ENCODE assay signal across 8 cellular contexts in genomic region chr17:47840742-47841487, GRCh38. TPM values are rescaled to one million over a fixed set of nuclear protein-coding genes. Genes with fewer than 3 reads are reported as not detected.
DNase-seq lines count a peak whose midpoint lies in the region; ATAC-seq and TF ChIP-seq lines count a peak whose summit lies in the region.

Gene SCRN2, minus strand, starts transcription at chr17:47841273. Its CDS starts 430 bp downstream, at chr17:47840843.

- H3K4me3 Mint-ChIP-seq in activated T-helper 17 cell treated with anti-CD3 and anti-CD28 coated beads, Interleukin-2, amount 50 U/mL, for 72 hours = peak within 1 kb of the TSS; percentile 93
- H3K4me3 Mint-ChIP-seq in nephron = peak within 1 kb of the TSS; percentile 95 to 99 (median 95)
- peak within 1 kb of the TSS; percentile 93 to 95 for H3K4me3 Mint-ChIP-seq in stimulated activated naive CD8-positive, alpha-beta T cell treated with anti-CD3 and anti-CD28 coated beads, Interleukin-15, amount 100 ng/mL, for 72 hours

- H3K36me3 Mint-ChIP-seq in activated T-helper 17 cell treated with anti-CD3 and anti-CD28 coated beads, Interleukin-2, amount 50 U/mL, for 72 hours (ENCODE audit: low read depth) = peaks cover 7% of the 10 kb centered on the region
- peaks cover 1% of the 10 kb centered on the region for H3K36me3 Mint-ChIP-seq in nephron (ENCODE audit: low read depth)

- peak; percentile 77 for ATAC-seq in GM21528 (IDR thresholded peaks at IDR 0.05; ENCODE audit: low FRiP score, unreplicated experiment)
- peak; percentile 95 for ATAC-seq in activated T-helper 17 cell treated with anti-CD3 and anti-CD28 coated beads, Interleukin-2, amount 50 U/mL, for 72 hours (replicated peaks)
- ATAC-seq in stimulated activated naive CD8-positive, alpha-beta T cell treated with anti-CD3 and anti-CD28 coated beads, Interleukin-15, amount 100 ng/mL, for 72 hours = peak; percentile 92

- H3K4me3 ChIP-seq in fibroblast of pulmonary artery (replicated peaks; ENCODE audit: low read depth, low read length) = peak within 1 kb of the TSS; percentile 92

- H3K9me3 ChIP-seq in KOPT-K1 (ENCODE audit: insufficient read depth, low read length, poor library complexity, severe bottlenecking) = no peaks in the 10 kb centered on the region

- peak within 1 kb of the TSS; percentile 94 for H3K27ac Mint-ChIP-seq in activated T-helper 17 cell treated with anti-CD3 and anti-CD28 coated beads, Interleukin-2, amount 50 U/mL, for 72 hours
- peak within 1 kb of the TSS; percentile 66 to 91 (median 89) for H3K27ac Mint-ChIP-seq in nephron
- peak within 1 kb of the TSS; percentile 88 to 94 for H3K27ac Mint-ChIP-seq in stimulated activated naive CD8-positive, alpha-beta T cell treated with anti-CD3 and anti-CD28 coated beads, Interleukin-15, amount 100 ng/mL, for 72 hours

- H3K27ac ChIP-seq in KOPT-K1 (ENCODE audit: low read depth, low read length, poor library complexity, severe bottlenecking) = peak within 1 kb of the TSS; percentile 56

- DNase-seq in DMS153 (lab: John Stamatoyannopoulos, UW) = peak; percentile 87
- DNase-seq in RPMI7951 (ENCODE audit: low read depth) = peak; percentile 73
- peak; percentile 85 for DNase-seq in fibroblast of pulmonary artery (ENCODE audit: low read depth)
- peak; percentile 93 for DNase-seq in stimulated activated naive CD8-positive, alpha-beta T cell treated with anti-CD3 and anti-CD28 coated beads, Interleukin-15, amount 100 ng/mL, for 72 hours

- H3K36me3 ChIP-seq in KOPT-K1 (ENCODE audit: insufficient read depth, low read length) = peaks cover 23% of the 10 kb centered on the region; the same call in 1 of the 2 replicates

- H3K27me3 Mint-ChIP-seq in activated T-helper 17 cell treated with anti-CD3 and anti-CD28 coated beads, Interleukin-2, amount 50 U/mL, for 72 hours = peaks cover 11% of the 10 kb centered on the region
- H3K27me3 Mint-ChIP-seq in nephron (ENCODE audit: low read depth) = peaks cover 26% of the 10 kb centered on the region
- H3K27me3 Mint-ChIP-seq in stimulated activated naive CD8-positive, alpha-beta T cell treated with anti-CD3 and anti-CD28 coated beads, Interleukin-15, amount 100 ng/mL, for 72 hours = peaks cover 22% of the 10 kb centered on the region

- peaks cover 13% of the 10 kb centered on the region for H3K4me1 Mint-ChIP-seq in activated T-helper 17 cell treated with anti-CD3 and anti-CD28 coated beads, Interleukin-2, amount 50 U/mL, for 72 hours
- H3K4me1 Mint-ChIP-seq in nephron = peaks cover 47% of the 10 kb centered on the region
- peaks cover 48% of the 10 kb centered on the region for H3K4me1 Mint-ChIP-seq in stimulated activated naive CD8-positive, alpha-beta T cell treated with anti-CD3 and anti-CD28 coated beads, Interleukin-15, amount 100 ng/mL, for 72 hours

- no peaks in the 10 kb centered on the region for H3K9me3 Mint-ChIP-seq in activated T-helper 17 cell treated with anti-CD3 and anti-CD28 coated beads, Interleukin-2, amount 50 U/mL, for 72 hours
- no peaks in the 10 kb centered on the region for H3K9me3 Mint-ChIP-seq in nephron
- no peaks in the 10 kb centered on the region for H3K9me3 Mint-ChIP-seq in stimulated activated naive CD8-positive, alpha-beta T cell treated with anti-CD3 and anti-CD28 coated beads, Interleukin-15, amount 100 ng/mL, for 72 hours

- peak; percentile 86 for TF ChIP-seq CTCF in fibroblast of pulmonary artery (IDR thresholded peaks at IDR 0.05; ENCODE audit: low read length, missing control alignments)
- peak; percentile 97 to 98 (median 97) for TF ChIP-seq CTCF in nephron (IDR thresholded peaks at IDR 0.05; ENCODE audit: unreplicated experiment in 3 of 3)

RNA-seq across cellular contexts. Expression of gene SCRN2, which starts in this region (rescaled TPM):
- 17.8 and 18.4 TPM in 2 replicates for total RNA-seq in RPMI7951 (2014; rRNA removed; shearing (Covaris generic))
- 10 to 100 TPM; 21.2 to 21.8 TPM for total RNA-seq in activated T-helper 17 cell treated with anti-CD3 and anti-CD28 coated beads, Interleukin-2, amount 50 U/mL, for 72 hours

Comparison
In these comparisons a context has a peak if more than half of its experiments do, and no peak if none do; other contexts are left out.
1. Peak in every context shown above with its lines: DNase-seq, ATAC-seq, H3K4me3 ChIP-seq and H3K27ac ChIP-seq.